In genomic region chr1:155277896-155278688, GRCh38 we compare ENCODE assay signal across 1 cellular context.
TF ChIP-seq lines count a peak whose summit lies in the region.

No MANE protein-coding gene starts in this region.

TF ChIP-seq in WTC11, 78 proteins besides CTCF, POLR2A, EP300 and RAD21 (continued from another document):
- TF ChIP-seq ZNF281 (CRISPR knock-in tag; IDR thresholded peaks at IDR 0.05) (peak; percentile 82; the same call in 1 of the 2 replicates), FOXP1 (CRISPR knock-in tag; IDR thresholded peaks at IDR 0.05; ENCODE audit: borderline replicate concordance) (0 out of 2 replicates have a peak, but pooled peaks have one; percentile 39), ZNF532 (CRISPR knock-in tag; IDR thresholded peaks at IDR 0.05; ENCODE audit: borderline replicate concordance) (no peak), ETV6 (CRISPR knock-in tag; IDR thresholded peaks at IDR 0.05) (peak; percentile 73), ATF6 (CRISPR knock-in tag; IDR thresholded peaks at IDR 0.05) (no peak), USF1 (CRISPR knock-in tag; IDR thresholded peaks at IDR 0.05) (peak; percentile 59; the same call in 1 of the 2 replicates), PRDM15 (CRISPR knock-in tag; IDR thresholded peaks at IDR 0.05) (no peak), ARID4B (CRISPR knock-in tag; IDR thresholded peaks at IDR 0.05; ENCODE audit: borderline replicate concordance) (peak; percentile 84; the same call in 1 of the 2 replicates), E2F1 (CRISPR knock-in tag; IDR thresholded peaks at IDR 0.05) (no peak), NR1H2 (CRISPR knock-in tag; IDR thresholded peaks at IDR 0.05) (no peak), SOX15 (CRISPR knock-in tag; IDR thresholded peaks at IDR 0.05) (no peak), ZNF232 (CRISPR knock-in tag; IDR thresholded peaks at IDR 0.05) (peak; percentile 87; the same call in 1 of the 2 replicates), TEAD1 (CRISPR knock-in tag; IDR thresholded peaks at IDR 0.05) (peak; percentile 81; the same call in 1 of the 2 replicates), SP1 (CRISPR knock-in tag; conservative IDR thresholded peaks at IDR 0.05) (peak; percentile 63; the same call in 1 of the 2 replicates), TP53 (CRISPR knock-in tag; IDR thresholded peaks at IDR 0.05) (no peak; the same call in 1 of the 2 replicates), FOXK1 (CRISPR knock-in tag; IDR thresholded peaks at IDR 0.05) (peak; percentile 85; the same call in 1 of the 2 replicates), EMX1 (CRISPR knock-in tag; IDR thresholded peaks at IDR 0.05) (no peak), AR (CRISPR knock-in tag; IDR thresholded peaks at IDR 0.05) (no peak), SMAD3 (CRISPR knock-in tag; IDR thresholded peaks at IDR 0.05; ENCODE audit: borderline replicate concordance) (peak; percentile 88), ATF3 (CRISPR knock-in tag; conservative IDR thresholded peaks at IDR 0.05) (no peak), ESRRA (CRISPR knock-in tag; IDR thresholded peaks at IDR 0.05; ENCODE audit: borderline replicate concordance) (peak; percentile 70; the same call in 1 of the 2 replicates), GABPB1 (CRISPR knock-in tag; IDR thresholded peaks at IDR 0.05) (no peak)
